ENCODE assay signal across 29 cellular contexts in the genomic region with DNA sequence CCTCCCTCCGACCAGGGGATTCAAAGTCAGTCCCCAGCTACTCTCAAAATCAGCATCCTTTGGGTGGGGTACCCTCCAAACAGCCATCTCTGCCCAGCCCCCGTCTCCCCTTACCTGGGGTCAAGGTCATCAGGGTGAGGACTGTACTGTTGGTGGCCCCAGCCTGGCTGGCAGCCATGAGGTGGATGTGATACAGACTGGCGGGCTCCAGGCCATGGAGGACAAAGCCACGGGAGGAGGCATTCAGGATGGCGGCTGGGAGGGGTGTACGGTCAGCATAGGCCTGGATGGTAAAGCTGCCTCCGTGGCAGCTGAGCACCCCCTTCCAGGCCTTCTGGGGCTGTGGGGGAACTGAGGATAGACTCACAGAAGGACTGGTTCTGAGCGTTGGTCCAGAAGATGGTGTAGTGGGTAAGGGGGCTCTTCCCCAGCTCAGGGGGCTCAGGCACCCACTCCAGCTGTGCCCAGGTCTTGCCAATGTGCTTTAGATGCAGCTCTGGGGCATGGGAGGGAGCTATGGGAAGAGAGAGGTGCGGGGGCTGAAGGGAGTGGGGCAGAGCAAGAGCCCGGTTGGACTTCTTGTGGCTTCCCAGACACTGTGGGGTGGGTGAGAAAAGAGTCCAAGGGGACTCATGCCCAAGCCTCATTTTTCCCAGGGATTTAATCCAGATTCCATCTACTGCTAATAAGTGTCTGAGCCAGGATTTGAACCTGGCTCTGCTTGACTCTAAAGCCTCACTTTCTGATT. TPM values are rescaled to one million over a fixed set of nuclear protein-coding genes. Genes with fewer than 3 reads are reported as not detected.
"Had no signal": no experiment of that assay in that cellular context is flagged by ENCODE, and none has a peak within 500 bp of the region (broad histone marks: within the 10 kb centered on the region; RNA-seq: fewer than 3 reads in every experiment).

No MANE protein-coding gene starts in this region.

- H3K9me3 Mint-ChIP-seq: activated B cell treated with CpG ODN at 0.5 μM for 24 hours; nephron; stimulated activated naive CD8-positive, alpha-beta T cell treated with anti-CD3 and anti-CD28 coated beads, Interleukin-15, Interleukin-2, amounts not matched to agents 100 ng/mL and 50 ng/mL, for 24 hours; T-cell; T-helper 2 cell treated with Interferon-gamma antibody and Interleukin-4, amounts not matched to agents 5 μg/mL and 100 μg/mL, for 36 hours; type B pancreatic cell had no signal

- H3K9me3 ChIP-seq: gastroesophageal sphincter, left ventricle myocardium inferior, mucosa of descending colon, thoracic aorta, vagina had no signal

- H3K36me3 Mint-ChIP-seq: T-cell, type B pancreatic cell had no signal

- H3K36me3 ChIP-seq: brain microvascular endothelial cell, gastroesophageal sphincter, left ventricle myocardium inferior, thoracic aorta, vagina had no signal

- H2AFZ ChIP-seq: hepatocyte had no signal

- H3K4me3 ChIP-seq: gastroesophageal sphincter, hepatocyte, left ventricle myocardium inferior, lung, mucosa of descending colon, thoracic aorta, vagina had no signal

- H3K27ac Mint-ChIP-seq: activated B cell treated with CpG ODN at 0.5 μM for 24 hours; nephron; stimulated activated naive CD8-positive, alpha-beta T cell treated with anti-CD3 and anti-CD28 coated beads, Interleukin-15, Interleukin-2, amounts not matched to agents 100 ng/mL and 50 ng/mL, for 24 hours; T-cell; type B pancreatic cell had no signal

- H3K4me2 ChIP-seq: hepatocyte had no signal

- H3K27me3 ChIP-seq: brain microvascular endothelial cell, gastroesophageal sphincter, hepatocyte, vagina had no signal

- H3K4me3 Mint-ChIP-seq: activated B cell treated with CpG ODN at 0.5 μM for 24 hours; nephron; stimulated activated naive CD8-positive, alpha-beta T cell treated with anti-CD3 and anti-CD28 coated beads, Interleukin-15, Interleukin-2, amounts not matched to agents 100 ng/mL and 50 ng/mL, for 24 hours; T-cell; T-helper 2 cell treated with Interferon-gamma antibody and Interleukin-4, amounts not matched to agents 5 μg/mL and 100 μg/mL, for 36 hours; type B pancreatic cell had no signal

- DNase-seq: activated B cell treated with CpG ODN at 0.5 μM for 24 hours; activated CD4-positive, alpha-beta T cell treated with anti-CD3 and anti-CD28 coated beads, Interleukin-2, amount 50 U/mL, for 4 hours; activated CD8-positive, alpha-beta memory T cell treated with anti-CD3 and anti-CD28 coated beads for 24 hours; activated gamma-delta T cell treated with Interleukin-2 at 50 U/mL for 16 hours; activated naive CD4-positive, alpha-beta T cell treated with anti-CD3 and anti-CD28 coated beads, Interleukin-2, amount 50 U/mL, for 16 hours; amniotic stem cell; brain microvascular endothelial cell; cortex of kidney; islet precursor cell; left ventricle myocardium inferior; mucosa of descending colon; posterior cingulate gyrus; stimulated activated CD4-positive, alpha-beta T cell treated with anti-CD3 and anti-CD28 coated beads, Interleukin-2, amount 100 ng/mL, for 48 hours; T-cell had no signal

- H3K27me3 Mint-ChIP-seq: activated B cell treated with CpG ODN at 0.5 μM for 24 hours; stimulated activated naive CD8-positive, alpha-beta T cell treated with anti-CD3 and anti-CD28 coated beads, Interleukin-15, Interleukin-2, amounts not matched to agents 100 ng/mL and 50 ng/mL, for 24 hours; T-cell; type B pancreatic cell had no signal

- H3K27ac ChIP-seq: brain microvascular endothelial cell, gastroesophageal sphincter, hepatocyte, left ventricle myocardium inferior, thoracic aorta, vagina had no signal

- ATAC-seq: gastroesophageal sphincter, mucosa of descending colon, right cardiac atrium, T-cell had no signal

RNA-seq across cellular contexts. Expression of gene CSF3R, which starts 14.8 kb away (rescaled TPM):
- total RNA-seq: activated B cell treated with CpG ODN at 0.5 μM for 24 hours, chondrocyte, endothelial cell of umbilical vein, fibroblast of villous mesenchyme, myocyte had no signal
- polyA plus RNA-seq: endothelial cell of umbilical vein, fibroblast of lung had no signal
